Comparison of ENCODE assay signal across 8 cellular contexts in genomic region chr5:36728697-36729543, GRCh38.
DNase-seq lines count a peak whose midpoint lies in the region; ATAC-seq, FAIRE-seq and TF ChIP-seq lines count a peak whose summit lies in the region.

No MANE protein-coding gene starts in this region.

- TF ChIP-seq POLR2A in H54 (IDR thresholded peaks at IDR 0.05; ENCODE audit: low read depth, low read length): no peak

- ATAC-seq in stimulated activated naive CD8-positive, alpha-beta T cell treated with anti-CD3 and anti-CD28 coated beads, Interleukin-15, Interleukin-2, amounts not matched to agents 100 U/mL and 50 U/mL, for 24 hours: peak; percentile 40
- no peak for ATAC-seq in GM21717 (IDR thresholded peaks at IDR 0.05; ENCODE audit: unreplicated experiment)
- ATAC-seq in GM19455 (IDR thresholded peaks at IDR 0.05; ENCODE audit: unreplicated experiment): no peak

- FAIRE-seq in H54 (lab: Jason Lieb, UNC): peak; percentile 38

- peak; percentile 49 for DNase-seq in COR-L47 (lab: John Stamatoyannopoulos, UW)
- peak; percentile 33 for DNase-seq in H54 (ENCODE audit: insufficient read length, low spot score)
- peak; percentile 72 to 90 for DNase-seq in NCI-H446 (lab: John Stamatoyannopoulos, UW)
- DNase-seq in amniotic stem cell (lab: John Stamatoyannopoulos, UW): peak; percentile 38
- peak; percentile 63 for DNase-seq in iPS-NIHi11 (ENCODE audit: low spot score)
- DNase-seq in stimulated activated naive CD8-positive, alpha-beta T cell treated with anti-CD3 and anti-CD28 coated beads, Interleukin-15, Interleukin-2, amounts not matched to agents 100 U/mL and 50 U/mL, for 24 hours: no peak
